ENCODE assay signal across 1 cellular context in genomic region chr9:35675732-35676392, GRCh38.
TF ChIP-seq lines count a peak whose summit lies in the region.

No MANE protein-coding gene starts in this region.

TF ChIP-seq in HEK293T, 16 proteins besides CTCF, POLR2A, EP300 and RAD21 (continued from another document):
- TF ChIP-seq FOXA1 (IDR thresholded peaks at IDR 0.05) = no peak
- TF ChIP-seq TARDBP (IDR thresholded peaks at IDR 0.05) = no peak
- TF ChIP-seq NFRKB (IDR thresholded peaks at IDR 0.05) = no peak
- TF ChIP-seq SUZ12 (IDR thresholded peaks at IDR 0.05) = no peak
- TF ChIP-seq HDGF (IDR thresholded peaks at IDR 0.05; ENCODE audit: borderline replicate concordance) = no peak
